Comparison of ENCODE assay signal across 2 cellular contexts in genomic region chr2:113088173-113088992, GRCh38.
TF ChIP-seq lines count a peak whose summit lies in the region.

No MANE protein-coding gene starts in this region.

TF ChIP-seq in K562, 482 proteins besides CTCF, POLR2A, EP300 and RAD21:
- TF ChIP-seq ELF4 (CRISPR knock-in tag; IDR thresholded peaks at IDR 0.05) (no peak), GATAD2B (IDR thresholded peaks at IDR 0.05; ENCODE audit: borderline replicate concordance) (no peak), SRF (CRISPR knock-in tag; IDR thresholded peaks at IDR 0.05) (no peak), TAF15 (IDR thresholded peaks at IDR 0.05; ENCODE audit: low read depth, low read length) (no peak), RNF2 (IDR thresholded peaks at IDR 0.05) (no peak), TEAD1 (CRISPR knock-in tag; IDR thresholded peaks at IDR 0.05) (no peak), EGR1 (conservative IDR thresholded peaks at IDR 0.05) (no peak), HDAC3 (IDR thresholded peaks at IDR 0.05; ENCODE audit: borderline replicate concordance, partially characterized antibody) (no peak), ZC3H4 (CRISPR knock-in tag; IDR thresholded peaks at IDR 0.05; ENCODE audit: borderline replicate concordance) (no peak)

TF ChIP-seq in liver, 16 proteins besides CTCF, POLR2A, EP300 and RAD21:
- TF ChIP-seq TAF1 (conservative IDR thresholded peaks at IDR 0.05) (no peak), SP1 (IDR thresholded peaks at IDR 0.05) (peak; percentile 94), FOXA1 (IDR thresholded peaks at IDR 0.05) (peak; percentile 61), RXRA (IDR thresholded peaks at IDR 0.05) (peak; percentile 92 to 94), NR2F2 (IDR thresholded peaks at IDR 0.05) (peak; percentile 19), HNF4A (conservative IDR thresholded peaks at IDR 0.05) (peak; percentile 97 to 98), ZBTB33 (IDR thresholded peaks at IDR 0.05) (peak; percentile 37), HNF4G (IDR thresholded peaks at IDR 0.05) (peak; percentile 95), FOXA2 (IDR thresholded peaks at IDR 0.05) (peak; percentile 78), YY1 (IDR thresholded peaks at IDR 0.05) (peak; percentile 92), GABPA (IDR thresholded peaks at IDR 0.05 in 1 of 2, conservative IDR thresholded peaks at IDR 0.05 in 1 of 2) (peak in 1 of 2 donors; percentile 13), ATF3 (IDR thresholded peaks at IDR 0.05) (peak; percentile 47), EGR1 (IDR thresholded peaks at IDR 0.05; ENCODE audit: low read depth in 2 of 2) (no peak), JUND (IDR thresholded peaks at IDR 0.05) (peak; percentile 31 to 55)
- TF ChIP-seq, protein P1, sequence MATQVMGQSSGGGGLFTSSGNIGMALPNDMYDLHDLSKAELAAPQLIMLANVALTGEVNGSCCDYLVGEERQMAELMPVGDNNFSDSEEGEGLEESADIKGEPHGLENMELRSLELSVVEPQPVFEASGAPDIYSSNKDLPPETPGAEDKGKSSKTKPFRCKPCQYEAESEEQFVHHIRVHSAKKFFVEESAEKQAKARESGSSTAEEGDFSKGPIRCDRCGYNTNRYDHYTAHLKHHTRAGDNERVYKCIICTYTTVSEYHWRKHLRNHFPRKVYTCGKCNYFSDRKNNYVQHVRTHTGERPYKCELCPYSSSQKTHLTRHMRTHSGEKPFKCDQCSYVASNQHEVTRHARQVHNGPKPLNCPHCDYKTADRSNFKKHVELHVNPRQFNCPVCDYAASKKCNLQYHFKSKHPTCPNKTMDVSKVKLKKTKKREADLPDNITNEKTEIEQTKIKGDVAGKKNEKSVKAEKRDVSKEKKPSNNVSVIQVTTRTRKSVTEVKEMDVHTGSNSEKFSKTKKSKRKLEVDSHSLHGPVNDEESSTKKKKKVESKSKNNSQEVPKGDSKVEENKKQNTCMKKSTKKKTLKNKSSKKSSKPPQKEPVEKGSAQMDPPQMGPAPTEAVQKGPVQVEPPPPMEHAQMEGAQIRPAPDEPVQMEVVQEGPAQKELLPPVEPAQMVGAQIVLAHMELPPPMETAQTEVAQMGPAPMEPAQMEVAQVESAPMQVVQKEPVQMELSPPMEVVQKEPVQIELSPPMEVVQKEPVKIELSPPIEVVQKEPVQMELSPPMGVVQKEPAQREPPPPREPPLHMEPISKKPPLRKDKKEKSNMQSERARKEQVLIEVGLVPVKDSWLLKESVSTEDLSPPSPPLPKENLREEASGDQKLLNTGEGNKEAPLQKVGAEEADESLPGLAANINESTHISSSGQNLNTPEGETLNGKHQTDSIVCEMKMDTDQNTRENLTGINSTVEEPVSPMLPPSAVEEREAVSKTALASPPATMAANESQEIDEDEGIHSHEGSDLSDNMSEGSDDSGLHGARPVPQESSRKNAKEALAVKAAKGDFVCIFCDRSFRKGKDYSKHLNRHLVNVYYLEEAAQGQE (IDR thresholded peaks at IDR 0.05) = peak; percentile 82
- TF ChIP-seq, protein P2, sequence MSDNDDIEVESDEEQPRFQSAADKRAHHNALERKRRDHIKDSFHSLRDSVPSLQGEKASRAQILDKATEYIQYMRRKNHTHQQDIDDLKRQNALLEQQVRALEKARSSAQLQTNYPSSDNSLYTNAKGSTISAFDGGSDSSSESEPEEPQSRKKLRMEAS (IDR thresholded peaks at IDR 0.05) = peak; percentile 49
TF ChIP-seq in liver: peak in this region for 14.
